ENCODE assay signal across 1 cellular context in the genomic region with DNA sequence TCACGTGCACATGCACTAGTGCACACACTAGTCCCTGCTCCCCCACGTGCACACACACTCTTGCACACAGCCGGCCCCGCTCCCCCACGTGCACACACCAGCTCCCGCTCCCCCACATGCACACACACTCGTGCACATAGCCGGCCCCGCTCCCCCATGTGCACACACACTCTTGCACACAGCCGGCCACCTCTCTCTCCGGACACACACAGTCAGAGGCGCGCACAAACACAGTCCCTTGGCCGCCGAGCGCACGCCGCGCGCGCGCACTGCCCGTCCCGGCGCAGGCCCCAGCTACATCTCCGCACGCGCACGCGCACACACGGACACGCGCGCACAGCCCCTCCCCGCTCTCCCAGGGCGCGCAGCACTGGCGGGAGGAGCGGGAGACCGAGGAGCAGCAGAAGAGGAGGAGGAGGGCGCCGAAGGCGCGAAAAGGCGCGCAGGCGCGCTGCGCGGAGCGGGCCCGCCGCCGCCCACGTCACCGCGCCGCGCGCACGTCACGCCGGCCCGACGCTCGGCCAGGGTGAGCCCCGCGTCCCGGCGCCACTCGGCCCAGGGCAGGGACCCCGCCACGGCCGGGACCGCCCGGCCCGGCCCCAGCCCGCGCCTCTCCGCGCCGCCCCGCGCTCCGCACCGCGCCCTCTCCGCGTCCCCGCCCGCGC.
TF ChIP-seq lines count a peak whose summit lies in the region.

TFDP1 (plus strand) TSS at position 549 of the 665 bp plus-strand sequence. CDS start 1,085 bp downstream, outside the sequence.

TF ChIP-seq in H1, 55 proteins besides CTCF, POLR2A, EP300 and RAD21:
- peak; percentile 69; the same call in 1 of the 2 replicates for TF ChIP-seq BACH1 (IDR thresholded peaks at IDR 0.05; ENCODE audit: low read length)
- no peak for TF ChIP-seq SIRT6 (IDR thresholded peaks at IDR 0.05; ENCODE audit: low read length)
- peak; percentile 99 for TF ChIP-seq KDM1A (IDR thresholded peaks at IDR 0.05; ENCODE audit: borderline replicate concordance, low read length)
- TF ChIP-seq EGR1 (IDR thresholded peaks at IDR 0.05; ENCODE audit: borderline replicate concordance, low read depth, low read length), result no peak
- no peak for TF ChIP-seq TAF7 (optimal IDR thresholded peaks at IDR 0.05; ENCODE audit: borderline replicate concordance, low read depth, low read length)
- no peak for TF ChIP-seq SAP30 (IDR thresholded peaks at IDR 0.05; ENCODE audit: insufficient read depth, insufficient replicate concordance, low read length)
- no peak for TF ChIP-seq MAFK (IDR thresholded peaks at IDR 0.05; ENCODE audit: low read depth, low read length)
- TF ChIP-seq HDAC6 (IDR thresholded peaks at IDR 0.05; ENCODE audit: low read depth, low read length), result no peak
- no peak for TF ChIP-seq BCL11A (IDR thresholded peaks at IDR 0.05; ENCODE audit: low read depth in 2 of 2, low read length in 2 of 2)
- TF ChIP-seq E2F6 (IDR thresholded peaks at IDR 0.05), result peak; percentile 54; the same call in 1 of the 2 replicates
- no peak for TF ChIP-seq RXRA (IDR thresholded peaks at IDR 0.05; ENCODE audit: insufficient read depth, low read depth, low read length)
- TF ChIP-seq CREB1 (IDR thresholded peaks at IDR 0.05), result peak; percentile 72; the same call in 1 of the 2 replicates
- no peak for TF ChIP-seq GTF2F1 (IDR thresholded peaks at IDR 0.05; ENCODE audit: borderline replicate concordance, low read depth, low read length)
- no peak for TF ChIP-seq SP4 (IDR thresholded peaks at IDR 0.05; ENCODE audit: low read length)
- peak; percentile 16 for TF ChIP-seq POLR2AphosphoS5 (IDR thresholded peaks at IDR 0.05; ENCODE audit: low read depth, low read length)
- peak; percentile 55; the same call in 1 of the 2 replicates for TF ChIP-seq TAF1 (IDR thresholded peaks at IDR 0.05; ENCODE audit: low read depth, low read length)
- peak; percentile 42 for TF ChIP-seq PHF8 (conservative IDR thresholded peaks at IDR 0.05; ENCODE audit: low read depth, low read length)
- TF ChIP-seq TBP (IDR thresholded peaks at IDR 0.05; ENCODE audit: low read depth, low read length), result no peak
- no peak for TF ChIP-seq NANOG (IDR thresholded peaks at IDR 0.05; ENCODE audit: insufficient read depth, low read depth, low read length, poor library complexity, severe bottlenecking)
- TF ChIP-seq MAX (IDR thresholded peaks at IDR 0.05), result peak; percentile 60; the same call in 1 of the 2 replicates
- TF ChIP-seq SP2 (IDR thresholded peaks at IDR 0.05; ENCODE audit: low read length), result no peak
- TF ChIP-seq, protein P1, sequence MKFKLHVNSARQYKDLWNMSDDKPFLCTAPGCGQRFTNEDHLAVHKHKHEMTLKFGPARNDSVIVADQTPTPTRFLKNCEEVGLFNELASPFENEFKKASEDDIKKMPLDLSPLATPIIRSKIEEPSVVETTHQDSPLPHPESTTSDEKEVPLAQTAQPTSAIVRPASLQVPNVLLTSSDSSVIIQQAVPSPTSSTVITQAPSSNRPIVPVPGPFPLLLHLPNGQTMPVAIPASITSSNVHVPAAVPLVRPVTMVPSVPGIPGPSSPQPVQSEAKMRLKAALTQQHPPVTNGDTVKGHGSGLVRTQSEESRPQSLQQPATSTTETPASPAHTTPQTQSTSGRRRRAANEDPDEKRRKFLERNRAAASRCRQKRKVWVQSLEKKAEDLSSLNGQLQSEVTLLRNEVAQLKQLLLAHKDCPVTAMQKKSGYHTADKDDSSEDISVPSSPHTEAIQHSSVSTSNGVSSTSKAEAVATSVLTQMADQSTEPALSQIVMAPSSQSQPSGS (IDR thresholded peaks at IDR 0.05; ENCODE audit: low read length), result no peak
- TF ChIP-seq CEBPB (IDR thresholded peaks at IDR 0.05; ENCODE audit: low read depth, low read length), result no peak
- TF ChIP-seq ASH2L (IDR thresholded peaks at IDR 0.05; ENCODE audit: low read length), result peak; percentile 49
- peak; percentile 49 for TF ChIP-seq NRF1 (IDR thresholded peaks at IDR 0.05; ENCODE audit: low read depth, low read length)
- TF ChIP-seq BRCA1 (IDR thresholded peaks at IDR 0.05; ENCODE audit: low read depth, low read length), result no peak
- TF ChIP-seq SIN3A (conservative IDR thresholded peaks at IDR 0.05 in 1 of 2, IDR thresholded peaks at IDR 0.05 in 1 of 2; ENCODE audit: low read depth in 1 of 2, low read length in 2 of 2), result no peak
- TF ChIP-seq KDM4A (IDR thresholded peaks at IDR 0.05; ENCODE audit: low read depth, low read length, severe bottlenecking), result peak; percentile 34
- TF ChIP-seq GABPA (IDR thresholded peaks at IDR 0.05; ENCODE audit: borderline replicate concordance, insufficient read depth, low read length), result no peak
